In genomic region chr6:106579281-106579680, GRCh38 we compare ENCODE assay signal across 1 cellular context.
TF ChIP-seq lines count a peak whose summit lies in the region.

No MANE protein-coding gene starts in this region.

TF ChIP-seq in HepG2, 621 proteins besides CTCF, POLR2A, EP300 and RAD21:
- TF ChIP-seq ZFP1 (CRISPR knock-in tag; IDR thresholded peaks at IDR 0.05) (no peak), KLF11 (CRISPR knock-in tag; IDR thresholded peaks at IDR 0.05) (no peak), CREB3 (CRISPR knock-in tag; IDR thresholded peaks at IDR 0.05) (no peak), CREB1 (IDR thresholded peaks at IDR 0.05) (0 out of 2 replicates have a peak, but pooled peaks have one; percentile 3), CREB1 (CRISPR knock-in tag; IDR thresholded peaks at IDR 0.05) (no peak), ZNF30 (CRISPR knock-in tag; IDR thresholded peaks at IDR 0.05) (no peak), NBN (conservative IDR thresholded peaks at IDR 0.05) (no peak), ZBTB34 (CRISPR knock-in tag; IDR thresholded peaks at IDR 0.05) (no peak), USF2 (IDR thresholded peaks at IDR 0.05; ENCODE audit: low read depth, low read length) (no peak), USF2 (CRISPR knock-in tag; IDR thresholded peaks at IDR 0.05; ENCODE audit: borderline replicate concordance) (no peak)
